Comparison of ENCODE assay signal across 20 cellular contexts in the genomic region with DNA sequence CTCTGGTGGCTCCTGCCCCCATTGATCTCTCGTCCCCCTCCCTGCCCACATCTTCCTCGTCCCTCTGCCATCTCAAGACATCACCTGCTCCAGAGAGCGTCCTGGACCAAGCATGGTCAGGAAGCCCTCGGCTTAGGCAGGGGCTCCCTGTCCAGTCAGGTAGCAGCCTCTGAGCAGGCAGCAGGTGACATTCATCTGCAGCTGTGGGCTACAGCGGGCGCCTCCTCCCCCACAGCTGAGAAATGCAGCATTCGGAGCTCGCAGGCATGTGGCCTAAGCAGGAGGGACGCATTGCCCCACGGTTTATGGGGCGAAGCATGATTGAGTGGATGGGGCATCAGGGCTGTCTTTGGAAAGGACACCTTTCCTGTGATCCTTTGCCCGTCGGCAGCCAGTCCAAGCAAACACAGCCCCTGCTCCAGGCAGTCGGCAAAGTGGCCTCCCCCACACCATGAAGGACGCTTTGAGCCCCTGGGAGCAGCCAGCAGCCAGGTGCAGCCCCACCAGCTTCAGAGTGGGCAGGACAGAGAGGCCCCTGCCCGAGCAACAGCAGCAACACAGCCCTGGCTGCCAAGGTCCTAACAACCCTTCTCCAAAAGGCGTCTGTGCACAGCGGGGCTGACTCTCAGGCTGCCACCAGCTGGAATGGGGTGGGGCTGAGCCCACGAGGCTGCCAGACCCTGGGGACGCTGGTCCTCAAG.
DNase-seq lines count a peak whose midpoint lies in the region; ATAC-seq, FAIRE-seq and TF ChIP-seq lines count a peak whose summit lies in the region.
"Had no signal": no experiment of that assay in that cellular context is flagged by ENCODE, and none has a peak within 500 bp of the region (broad histone marks: within the 10 kb centered on the region; RNA-seq: fewer than 3 reads in every experiment).

No MANE protein-coding gene starts in this region.

- H3K4me2 ChIP-seq in osteoblast (ENCODE audit: insufficient read depth, low read length) = no peak overlapping the region

- peaks cover 3% of the 10 kb centered on the region for H3K9me3 ChIP-seq in osteoblast (ENCODE audit: low read depth, low read length)
- H3K9me3 ChIP-seq in MG63 = no peaks in the 10 kb centered on the region
- H3K9me3 ChIP-seq: breast epithelium had no signal

- H3K27me3 ChIP-seq in osteoblast (ENCODE audit: insufficient read depth, low read length) (no peaks in the 10 kb centered on the region), MG63 (no peaks in the 10 kb centered on the region)
- H3K27me3 ChIP-seq: breast epithelium had no signal

- no peaks in the 10 kb centered on the region for H3K4me1 ChIP-seq in osteoblast (ENCODE audit: insufficient read depth, low read length)
- H3K4me1 ChIP-seq: breast epithelium had no signal

- H3K36me3 ChIP-seq in osteoblast (ENCODE audit: insufficient read depth, low read length) = no peaks in the 10 kb centered on the region
- no peaks in the 10 kb centered on the region for H3K36me3 ChIP-seq in MG63
- H3K36me3 ChIP-seq: breast epithelium had no signal

- H3K4me3 ChIP-seq in osteoblast (ENCODE audit: insufficient read depth, low read length) = no peak overlapping the region
- H3K4me3 ChIP-seq in MG63 = no peak overlapping the region
- H3K4me3 ChIP-seq: breast epithelium had no signal

- no peak for FAIRE-seq in RCC 7860 (lab: Jason Lieb, UNC)

- no peak for TF ChIP-seq CTCF in osteoblast (IDR thresholded peaks at IDR 0.05; ENCODE audit: extremely low read depth, low read depth, low read length)

- no peak overlapping the region for H2AFZ ChIP-seq in osteoblast (ENCODE audit: low read length)

- no peak overlapping the region for H3K27ac ChIP-seq in osteoblast (ENCODE audit: low read depth, low read length)
- H3K27ac ChIP-seq: breast epithelium had no signal

- ATAC-seq in GM18519 (IDR thresholded peaks at IDR 0.05; ENCODE audit: low FRiP score, unreplicated experiment) = no peak
- ATAC-seq: activated CD8-positive, alpha-beta T cell treated with anti-CD3 and anti-CD28 coated beads, Interleukin-2, amount 10 ng/mL, durations not matched to agents 7 days and 5 days; T-helper 17 cell had no signal

- DNase-seq in NCI-H2081 (lab: John Stamatoyannopoulos, UW) (peak; percentile 23 to 26), NCI-H2081 treated with DMSO at 0.1 percent for 48 hours (lab: John Stamatoyannopoulos, UW) (no peak), NCI-H128 (lab: John Stamatoyannopoulos, UW; ENCODE audit: unreplicated experiment) (peak; percentile 37), SHP77 treated with DMSO at 0.1 percent for 48 hours (lab: John Stamatoyannopoulos, UW) (peak; percentile 65), osteoblast (ENCODE audit: insufficient read length, low spot score, missing footprints) (peak; percentile 61), MG63 (no peak), RCC 7860 (ENCODE audit: low spot score) (no peak)
- DNase-seq: activated B cell treated with CpG ODN at 0.5 μM for 24 hours; activated CD8-positive, alpha-beta T cell treated with anti-CD3 and anti-CD28 coated beads, Interleukin-2, amount 10 ng/mL, durations not matched to agents 7 days and 5 days; activated naive CD8-positive, alpha-beta T cell treated with anti-CD3 and anti-CD28 coated beads, Interleukin-2, amount 50 U/mL, for 24 hours; CD4-positive, alpha-beta T cell; dermis blood vessel endothelial cell; erythroblast; HFFc6; immature natural killer cell; NCI-H2029 treated with DMSO at 0.1 percent for 48 hours; stimulated activated naive CD4-positive, alpha-beta T cell; T-helper 17 cell had no signal

- H4K20me1 ChIP-seq in osteoblast (ENCODE audit: insufficient read depth, low read length) = no peaks in the 10 kb centered on the region

- no peaks in the 10 kb centered on the region for H3K79me2 ChIP-seq in osteoblast (ENCODE audit: insufficient read depth, low read length)

Comparison
In these comparisons a context has a peak if more than half of its experiments do, and no peak if none do; other contexts are left out.
1. DNase-seq: peak in NCI-H2081 (2 of 2), NCI-H128 (single experiment), SHP77 treated with DMSO at 0.1 percent for 48 hours (single experiment) and osteoblast (single experiment); none in NCI-H2081 treated with DMSO at 0.1 percent for 48 hours (single experiment), MG63 (single experiment) and RCC 7860 (single experiment).